8 cellular contexts compared by ENCODE assay signal in the genomic region with DNA sequence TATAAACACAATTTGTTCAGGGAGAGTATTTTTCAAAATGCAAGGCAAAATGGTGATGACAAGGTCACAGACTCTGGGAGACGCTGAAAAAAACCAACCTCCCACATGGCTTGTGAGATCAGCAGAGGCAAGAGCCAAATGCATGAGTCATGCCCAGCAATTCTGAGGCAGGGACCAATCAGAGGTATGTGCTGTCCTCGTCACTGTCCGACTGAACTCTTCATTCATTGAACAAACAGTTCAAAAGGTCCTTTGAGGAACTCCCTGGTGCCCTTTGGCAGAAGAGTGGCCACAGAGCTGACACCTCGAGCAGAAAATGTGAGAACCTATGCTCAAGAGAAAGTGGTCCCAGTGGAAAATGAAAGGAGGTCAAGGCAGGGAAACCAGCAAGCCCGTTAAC. TPM values are rescaled to one million over a fixed set of nuclear protein-coding genes. Genes with fewer than 3 reads are reported as not detected.
DNase-seq lines count a peak whose midpoint lies in the region; ATAC-seq and TF ChIP-seq lines count a peak whose summit lies in the region.

No MANE protein-coding gene starts in this region.

- H3K4me1 Mint-ChIP-seq in naive thymus-derived CD8-positive, alpha-beta T cell, result peaks cover 0 to 1% (median 0%) of the 10 kb centered on the region in 4 donors

- no peak overlapping the region for H3K27ac Mint-ChIP-seq in naive thymus-derived CD8-positive, alpha-beta T cell

- H3K36me3 ChIP-seq in testis (ENCODE audit: low read depth, missing control alignments), result no peaks in the 10 kb centered on the region

- no peaks in the 10 kb centered on the region for H3K36me3 Mint-ChIP-seq in naive thymus-derived CD8-positive, alpha-beta T cell

- no peaks in the 10 kb centered on the region for H3K9me3 ChIP-seq in testis

- no peak for TF ChIP-seq POLR2A in NB4 (IDR thresholded peaks at IDR 0.05; ENCODE audit: extremely low read depth, insufficient read length)
- no peak for TF ChIP-seq POLR2A in testis (IDR thresholded peaks at IDR 0.05)

- WGBS in testis, 2 donors, result 24 to 38% methylated on average over 5 of the region's 5 CpGs

- no peak for ATAC-seq in naive thymus-derived CD8-positive, alpha-beta T cell
- no peak for ATAC-seq in HG02981 (IDR thresholded peaks at IDR 0.05; ENCODE audit: unreplicated experiment)

- H3K4me1 ChIP-seq in testis, result peaks cover 4% of the 10 kb centered on the region

- CTCF ChIA-PET in HEK293T (lab: Yijun Ruan, JAX), result no interaction called here

- H3K4me3 ChIP-seq in NB4 (ENCODE audit: low read depth, low read length) (no peak overlapping the region), testis (no peak overlapping the region)

- DNase-seq in NB4 (ENCODE audit: low read depth), result peak; percentile 27
- DNase-seq in cerebellum (ENCODE audit: low spot score), result peak; percentile 67
- peak; percentile 24 for DNase-seq in left kidney (ENCODE audit: low read depth, low spot score)
- DNase-seq in testis, result peak; percentile 81
- DNase-seq in NCI-H2107 treated with DMSO at 0.1 percent for 48 hours (lab: John Stamatoyannopoulos, UW; ENCODE audit: unreplicated experiment), result no peak
- no peak for DNase-seq in HEK293T (ENCODE audit: extremely low spot score)
- no peak for DNase-seq in naive thymus-derived CD8-positive, alpha-beta T cell

- H3K9me3 Mint-ChIP-seq in naive thymus-derived CD8-positive, alpha-beta T cell, result peaks cover 2 to 26% (median 6%) of the 10 kb centered on the region in 9 donors

- TF ChIP-seq CTCF in NB4 (IDR thresholded peaks at IDR 0.05; ENCODE audit: low read depth, low read length) (no peak), testis (IDR thresholded peaks at IDR 0.05) (no peak)

- H3K27me3 Mint-ChIP-seq in naive thymus-derived CD8-positive, alpha-beta T cell, result peaks cover 0 to 5% (median 0%) of the 10 kb centered on the region in 5 donors

- intact Hi-C loops in testis (cut with DNase I; ENCODE audit: low total_unique reads), result no loop called here

- H3K27ac ChIP-seq in testis, result no peak overlapping the region

- no peaks in the 10 kb centered on the region for H3K27me3 ChIP-seq in testis

- POLR2A ChIA-PET in HEK293T (lab: Yijun Ruan, JAX), result no interaction called here
- POLR2A ChIA-PET in naive thymus-derived CD8-positive, alpha-beta T cell (lab: Charles Lee), result no interaction called here

- H3K4me3 Mint-ChIP-seq in naive thymus-derived CD8-positive, alpha-beta T cell, result no peak overlapping the region

TF ChIP-seq in HEK293T, 16 proteins besides CTCF, POLR2A, EP300 and RAD21:
- no peak for TF ChIP-seq SP1 (IDR thresholded peaks at IDR 0.05)

RNA-seq across cellular contexts. Expression of a gene that starts 51.0 kb away (rescaled TPM):
- 227 TPM for total RNA-seq in cerebellum
- 10 to 100 TPM; 24.0 to 32.8 TPM for total RNA-seq in testis
- polyA plus RNA-seq in testis (ENCODE audit: insufficient read depth, low read depth, low replicate concordance), result 32.5 TPM
- total RNA-seq in naive thymus-derived CD8-positive, alpha-beta T cell, result not detected
- polyA plus RNA-seq in naive thymus-derived CD8-positive, alpha-beta T cell, result not detected

Comparison
In these comparisons a context has a peak if more than half of its experiments do, and no peak if none do; other contexts are left out.
1. DNase-seq: peak in NB4 (single experiment), cerebellum (single experiment), left kidney (single experiment) and testis (single experiment); none in NCI-H2107 treated with DMSO at 0.1 percent for 48 hours (single experiment), HEK293T (single experiment) and naive thymus-derived CD8-positive, alpha-beta T cell (0 of 10).
2. RNA of a gene that starts 51.0 kb away (total RNA-seq): 227 TPM in cerebellum (single experiment) and 24.0 to 32.8 TPM in testis; not detected in naive thymus-derived CD8-positive, alpha-beta T cell; every median in the first group is over 10 times any median in the second.